ENCODE assay signal across 23 cellular contexts in genomic region chr16:79613009-79613408, GRCh38. TPM values are rescaled to one million over a fixed set of nuclear protein-coding genes. Genes with fewer than 3 reads are reported as not detected.
DNase-seq lines count a peak whose midpoint lies in the region; ATAC-seq, FAIRE-seq and TF ChIP-seq lines count a peak whose summit lies in the region.
"Had no signal": no experiment of that assay in that cellular context is flagged by ENCODE, and none has a peak within 500 bp of the region (broad histone marks: within the 10 kb centered on the region; RNA-seq: fewer than 3 reads in every experiment).

No MANE protein-coding gene starts in this region.

- no peaks in the 10 kb centered on the region for H3K9me3 ChIP-seq in keratinocyte (ENCODE audit: control insufficient read depth, low read depth, low read length)
- H3K9me3 ChIP-seq: gastrocnemius medialis, pancreas, right lobe of liver, transverse colon had no signal

- no peaks in the 10 kb centered on the region for H3K27me3 ChIP-seq in keratinocyte (ENCODE audit: control insufficient read depth, extremely low read depth, insufficient read depth, low read length)
- H3K27me3 ChIP-seq: gastrocnemius medialis, pancreas, right lobe of liver, transverse colon had no signal

- H3K4me1 ChIP-seq in keratinocyte (ENCODE audit: control insufficient read depth, extremely low read depth, insufficient read depth, low read length): peaks cover 12% of the 10 kb centered on the region
- H3K4me1 ChIP-seq: pancreas, right lobe of liver had no signal

- TF ChIP-seq CTCF in AG09309 (IDR thresholded peaks at IDR 0.05; ENCODE audit: control insufficient read depth, insufficient read depth, low read depth, low read length, missing control alignments) (no peak), keratinocyte (optimal IDR thresholded peaks at IDR 0.05 in 1 of 3, IDR thresholded peaks at IDR 0.05 in 1 of 3, conservative IDR thresholded peaks at IDR 0.05 in 1 of 3; ENCODE audit: extremely low read depth in 1 of 3, insufficient read depth in 2 of 3, low read length in 3 of 3) (no peak)

- no peaks in the 10 kb centered on the region for H3K36me3 ChIP-seq in keratinocyte (ENCODE audit: control insufficient read depth in 2 of 2, extremely low read depth in 1 of 2, insufficient read depth in 2 of 2, low read length in 2 of 2)
- H3K36me3 ChIP-seq: gastrocnemius medialis, pancreas, right lobe of liver, transverse colon had no signal

- no peaks in the 10 kb centered on the region for H4K20me1 ChIP-seq in keratinocyte (ENCODE audit: control insufficient read depth, extremely low read depth, insufficient read depth, low read length)

- H3K27ac ChIP-seq in keratinocyte (ENCODE audit: control insufficient read depth, insufficient read depth, low read length) (no peak overlapping the region), substantia nigra (ENCODE audit: low read depth, low read length, poor library complexity, severe bottlenecking) (no peak overlapping the region)
- H3K27ac ChIP-seq: gastrocnemius medialis, pancreas, right lobe of liver, transverse colon had no signal

- no peak for ATAC-seq in HG02763 (IDR thresholded peaks at IDR 0.05; ENCODE audit: unreplicated experiment)
- ATAC-seq: gastrocnemius medialis, K562, left colon had no signal

- no peak overlapping the region for H3K4me3 ChIP-seq in AG09309 (ENCODE audit: control insufficient read depth, low read depth, low read length)
- H3K4me3 ChIP-seq in keratinocyte (ENCODE audit: control insufficient read depth in 2 of 3, extremely low read depth in 1 of 3, insufficient read depth in 2 of 3, low read depth in 1 of 3, low read length in 3 of 3): no peak overlapping the region
- H3K4me3 ChIP-seq: gastrocnemius medialis, K562, pancreas, right lobe of liver, transverse colon had no signal

- DNase-seq in AG09309 (ENCODE audit: low read depth): peak; percentile 29
- DNase-seq in Daoy (ENCODE audit: low read depth): peak; percentile 26
- peak; percentile 52 for DNase-seq in astrocyte of the hippocampus (ENCODE audit: low read depth, low spot score)
- DNase-seq in keratinocyte (ENCODE audit: low read depth, low spot score): no peak
- no peak for DNase-seq in substantia nigra (lab: John Stamatoyannopoulos, UW)
- no peak for DNase-seq in iPS-NIHi7 (ENCODE audit: extremely low spot score)
- DNase-seq: activated CD4-positive, alpha-beta T cell treated with anti-CD3 and anti-CD28 coated beads, Interleukin-2, amount 50 U/mL, for 1 hour; activated CD8-positive, alpha-beta memory T cell treated with anti-CD3 and anti-CD28 coated beads, Interleukin-2, amount 50 U/mL, for 48 hours; activated naive CD4-positive, alpha-beta T cell treated with anti-CD3 and anti-CD28 coated beads, Interleukin-2, amount 50 U/mL, for 16 hours; cortex of kidney; DMS79; gastrocnemius medialis; H9; left colon; NCI-H187; pancreas; right lobe of liver; SHP77 treated with DMSO at 0.1 percent for 48 hours; transverse colon had no signal

- H3K9ac ChIP-seq in keratinocyte (ENCODE audit: control insufficient read depth, extremely low read depth, insufficient read depth, low read length): no peak overlapping the region

- H3K9me1 ChIP-seq in keratinocyte (ENCODE audit: control insufficient read depth, extremely low read depth, insufficient read depth, low read length): no peaks in the 10 kb centered on the region

- H3K4me2 ChIP-seq in keratinocyte (ENCODE audit: control insufficient read depth, extremely low read depth, insufficient read depth, low read depth, low read length): peak overlapping the region; percentile 31

- FAIRE-seq in keratinocyte (lab: Jason Lieb, UNC): peak; percentile 76
- FAIRE-seq: endometrium, K562, pancreas had no signal

- no peaks in the 10 kb centered on the region for H3K79me2 ChIP-seq in keratinocyte (ENCODE audit: control insufficient read depth, insufficient read depth, low read length)

- no peak overlapping the region for H2AFZ ChIP-seq in keratinocyte (ENCODE audit: control insufficient read depth, low read length)

- dilution Hi-C loops in keratinocyte (cut with MboI; ENCODE audit: extremely low pct_ligation_motif_present, low sequenced_read_pairs): no loop called here

RNA-seq across cellular contexts. Expression of gene MAF, which starts 12.5 kb away (rescaled TPM):
- total RNA-seq in Daoy (2014; rRNA removed; shearing (Covaris generic)): 1.3 and 1.9 TPM in 2 replicates
- 5.7 to 12.3 TPM (median 8.2 TPM) in 3 replicates for polyA plus RNA-seq in keratinocyte
- 8.3 TPM for polyA plus RNA-seq in keratinocyte (2011; ENCODE audit: low read depth)
- 4.4 and 5.1 TPM in 2 replicates for polyA plus RNA-seq in keratinocyte (2011; cell fraction: cytosol; rRNA removed)
- polyA plus RNA-seq in keratinocyte (2011; cell fraction: nucleus; rRNA removed): 9.2 and 10.6 TPM in 2 replicates
- 9.6 and 15.6 TPM in 2 replicates for polyA plus RNA-seq in keratinocyte (2012; ENCODE audit: low replicate concordance)
- polyA minus RNA-seq in keratinocyte: 2.7 to 5.0 TPM (median 3.3 TPM) in 3 replicates
- polyA minus RNA-seq in keratinocyte (2011; cell fraction: cytosol; rRNA and poly(A)+ RNA removed): 17.8 TPM
- polyA minus RNA-seq in keratinocyte (2011; cell fraction: nucleus; rRNA and poly(A)+ RNA removed): 10.4 and 11.7 TPM in 2 replicates
- total RNA-seq: OCI-LY7 had no signal

Comparison
In these comparisons a context has a peak if more than half of its experiments do, and no peak if none do; other contexts are left out.
1. DNase-seq: peak in AG09309 (single experiment), Daoy (single experiment) and astrocyte of the hippocampus (single experiment); none in keratinocyte (single experiment), substantia nigra (0 of 49) and iPS-NIHi7 (single experiment).